ENCODE assay signal across 18 cellular contexts in genomic region chr17:57142925-57143324, GRCh38. TPM values are rescaled to one million over a fixed set of nuclear protein-coding genes. Genes with fewer than 3 reads are reported as not detected.
DNase-seq lines count a peak whose midpoint lies in the region; ATAC-seq and TF ChIP-seq lines count a peak whose summit lies in the region.
"Had no signal": no experiment of that assay in that cellular context is flagged by ENCODE, and none has a peak within 500 bp of the region (broad histone marks: within the 10 kb centered on the region; RNA-seq: fewer than 3 reads in every experiment).

No MANE protein-coding gene starts in this region.

- peak overlapping the region; percentile 0 to 82 (median 34); a peak in 19 of 22 replicates for H3K4me2 ChIP-seq in BLaER1 treated with 17β-estradiol and CSF1 and Interleukin-3, amounts not matched to agents 10 nM and 100 nM
- no peak overlapping the region for H3K4me2 ChIP-seq in parathyroid adenoma (ENCODE audit: low read length)
- H3K4me2 ChIP-seq in mesendoderm (ENCODE audit: low read length) = no peak overlapping the region

- H2BK15ac ChIP-seq in mesendoderm (replicated peaks; ENCODE audit: low read depth) = no peak overlapping the region

- H4K8ac ChIP-seq in mesendoderm (ENCODE audit: low read depth, low read length) = no peak overlapping the region

- WGBS in mesendoderm (ENCODE audit: extremely low coverage, insufficient coverage, low lambda C conversion rate) = no CpG with 5 or more reads among the region's 4 CpGs

- H3K36me3 ChIP-seq in BLaER1 treated with 17β-estradiol and CSF1 and Interleukin-3, amounts not matched to agents 10 nM and 100 nM = no peaks in the 10 kb centered on the region
- H3K36me3 ChIP-seq in MG63 (no peaks in the 10 kb centered on the region), parathyroid adenoma (ENCODE audit: control insufficient read depth, insufficient read depth, low read length) (no peaks in the 10 kb centered on the region), gastrocnemius medialis (no peaks in the 10 kb centered on the region), mesendoderm (ENCODE audit: control insufficient read depth, insufficient read depth, low read length) (no peaks in the 10 kb centered on the region)
- H3K36me3 ChIP-seq: gastroesophageal sphincter had no signal

- peak; percentile 31 for DNase-seq in MG63
- peak; percentile 67 for DNase-seq in fibroblast of villous mesenchyme (ENCODE audit: low read depth)
- DNase-seq in gastrocnemius medialis = no peak
- no peak for DNase-seq in mesendoderm
- DNase-seq: endodermal cell; KG1; NCI-H1092 treated with DMSO at 0.1 percent for 48 hours; NCI-H2107; NCI-H524 treated with DMSO at 0.1 percent for 48 hours; right cardiac atrium; stimulated activated CD4-positive, alpha-beta T cell treated with anti-CD3 and anti-CD28 coated beads, Interleukin-4, amount 100 ng/mL, for 1 hour had no signal

- no peak for TF ChIP-seq POLR2A in gastrocnemius medialis (IDR thresholded peaks at IDR 0.05)

- H2AFZ ChIP-seq in parathyroid adenoma = peak overlapping the region; percentile 4

- 0 out of 22 replicates have a peak, but pooled peaks cover 0 to 4% (median 0%) of the 10 kb centered on the region in 11 experiments for H3K27me3 ChIP-seq in BLaER1 treated with 17β-estradiol and CSF1 and Interleukin-3, amounts not matched to agents 10 nM and 100 nM
- H3K27me3 ChIP-seq in MG63 = no peaks in the 10 kb centered on the region
- H3K27me3 ChIP-seq in parathyroid adenoma (ENCODE audit: control insufficient read depth, insufficient read depth, low read length) = no peaks in the 10 kb centered on the region
- H3K27me3 ChIP-seq in gastrocnemius medialis = no peaks in the 10 kb centered on the region
- H3K27me3 ChIP-seq in mesendoderm (ENCODE audit: insufficient read depth, low read length, poor library complexity) = no peaks in the 10 kb centered on the region
- H3K27me3 ChIP-seq: gastroesophageal sphincter had no signal

- TF ChIP-seq CTCF in fibroblast of villous mesenchyme (IDR thresholded peaks at IDR 0.05; ENCODE audit: insufficient read depth, low read depth, low read length) = no peak
- no peak for TF ChIP-seq CTCF in parathyroid adenoma (IDR thresholded peaks at IDR 0.05)
- TF ChIP-seq CTCF in gastrocnemius medialis (IDR thresholded peaks at IDR 0.05 in 4 of 5, conservative IDR thresholded peaks at IDR 0.05 in 1 of 5) = no peak

- in situ Hi-C loops in gastrocnemius medialis (cut with MboI; ENCODE audit: low sequenced_read_pairs in 4 of 4) = loop anchor here in 2 of 4 donors (25.0 kb wide), 2 partner anchors 594 to 969 kb away; partner anchors contain the start of gene CCDC182 (in 1 of the 2)

- no peak overlapping the region for H2BK5ac ChIP-seq in mesendoderm (ENCODE audit: low read length)

- H3K27ac ChIP-seq in BLaER1 treated with 17β-estradiol and CSF1 and Interleukin-3, amounts not matched to agents 10 nM and 100 nM = no peak overlapping the region
- no peak overlapping the region for H3K27ac ChIP-seq in parathyroid adenoma
- no peak overlapping the region for H3K27ac ChIP-seq in gastrocnemius medialis
- H3K27ac ChIP-seq in mesendoderm (ENCODE audit: low read depth, low read length) = no peak overlapping the region
- H3K27ac ChIP-seq: gastroesophageal sphincter, VCaP had no signal

- no peak overlapping the region for H3K9ac ChIP-seq in BLaER1 treated with 17β-estradiol and CSF1 and Interleukin-3, amounts not matched to agents 10 nM and 100 nM
- H3K9ac ChIP-seq in parathyroid adenoma (no peak overlapping the region), mesendoderm (ENCODE audit: low read length) (no peak overlapping the region)

- H3K4ac ChIP-seq in mesendoderm (ENCODE audit: low read depth, low read length) = no peak overlapping the region

- no peaks in the 10 kb centered on the region for H3K79me1 ChIP-seq in mesendoderm (ENCODE audit: low read length)

- H4K5ac ChIP-seq in mesendoderm (ENCODE audit: low read length) = no peak overlapping the region

- intact Hi-C loops in gastrocnemius medialis (cut with DNase I; ENCODE audit: low total_unique reads) = no loop called here

- H4K20me1 ChIP-seq in BLaER1 treated with 17β-estradiol and CSF1 and Interleukin-3, amounts not matched to agents 10 nM and 100 nM = no peaks in the 10 kb centered on the region

- peaks cover under 1 to 6% (median 4%) of the 10 kb centered on the region in 11 experiments; a peak in 15 of 22 replicates for H3K9me3 ChIP-seq in BLaER1 treated with 17β-estradiol and CSF1 and Interleukin-3, amounts not matched to agents 10 nM and 100 nM (replicated peaks in 1 of 11)
- no peaks in the 10 kb centered on the region for H3K9me3 ChIP-seq in MG63
- H3K9me3 ChIP-seq in parathyroid adenoma (ENCODE audit: control insufficient read depth, low read length) = no peaks in the 10 kb centered on the region
- H3K9me3 ChIP-seq in gastrocnemius medialis = no peaks in the 10 kb centered on the region
- H3K9me3 ChIP-seq: gastroesophageal sphincter had no signal

- H3K23ac ChIP-seq in mesendoderm (ENCODE audit: low read length) = no peak overlapping the region

- no peak overlapping the region for H2BK120ac ChIP-seq in mesendoderm (ENCODE audit: low read depth, low read length)

- no peak overlapping the region for H3K56ac ChIP-seq in mesendoderm (ENCODE audit: low read length)

- no peak for ATAC-seq in gastrocnemius medialis
- ATAC-seq in GM18909 (IDR thresholded peaks at IDR 0.05; ENCODE audit: poor library complexity, unreplicated experiment) = no peak
- no peak for ATAC-seq in HG03095 (IDR thresholded peaks at IDR 0.05; ENCODE audit: unreplicated experiment)
- ATAC-seq: gastroesophageal sphincter, Right ventricle myocardium inferior had no signal

- H3K79me2 ChIP-seq in parathyroid adenoma (no peaks in the 10 kb centered on the region), mesendoderm (ENCODE audit: control insufficient read depth, insufficient read depth, low read length) (no peaks in the 10 kb centered on the region)

- no peak overlapping the region for H2AK5ac ChIP-seq in mesendoderm (ENCODE audit: low read length)

- no peak overlapping the region for H3K18ac ChIP-seq in mesendoderm (ENCODE audit: low read length)

- H3K4me3 ChIP-seq in BLaER1 treated with 17β-estradiol and CSF1 and Interleukin-3, amounts not matched to agents 10 nM and 100 nM = no peak overlapping the region
- H3K4me3 ChIP-seq in MG63 (no peak overlapping the region), fibroblast of villous mesenchyme (ENCODE audit: low read depth, low read length) (no peak overlapping the region), parathyroid adenoma (ENCODE audit: low read depth, low read length) (no peak overlapping the region), gastrocnemius medialis (no peak overlapping the region), mesendoderm (ENCODE audit: low read length) (no peak overlapping the region)
- H3K4me3 ChIP-seq: gastroesophageal sphincter had no signal

- H3K4me1 ChIP-seq in BLaER1 treated with 17β-estradiol and CSF1 and Interleukin-3, amounts not matched to agents 10 nM and 100 nM = peaks cover 15 to 100% (median 92%) of the 10 kb centered on the region in 10 experiments
- H3K4me1 ChIP-seq in parathyroid adenoma (peaks cover 24% of the 10 kb centered on the region), gastrocnemius medialis (peaks cover 0 to 4% of the 10 kb centered on the region in 2 donors), mesendoderm (ENCODE audit: control insufficient read depth, low read depth, low read length) (no peaks in the 10 kb centered on the region)
- H3K4me1 ChIP-seq: gastroesophageal sphincter had no signal

RNA-seq across cellular contexts. Expression of gene AKAP1, which starts 57.9 kb away (rescaled TPM):
- 3.4 and 7.0 TPM in 2 replicates for total RNA-seq in MG63 (2014; rRNA removed; shearing (Covaris generic); ENCODE audit: low replicate concordance)
- total RNA-seq in fibroblast of villous mesenchyme (15.1 and 18.1 TPM in 2 replicates), gastrocnemius medialis (100 to 1,000 TPM in 2 of 4 donors, 10 to 100 TPM in 2; 57.5 to 174 (median 117) TPM)
- polyA plus RNA-seq in mesendoderm (2013, experiment 1 of 2) = 32.9 TPM
- polyA plus RNA-seq in mesendoderm (2013, experiment 2 of 2) = 34.0 TPM

Comparison
In these comparisons a context has a peak if more than half of its experiments do, and no peak if none do; other contexts are left out.
1. H3K4me2 ChIP-seq: peak in BLaER1 treated with 17β-estradiol and CSF1 and Interleukin-3, amounts not matched to agents 10 nM and 100 nM (11 of 11); none in parathyroid adenoma (single experiment) and mesendoderm (single experiment).
2. DNase-seq: peak in MG63 (single experiment) and fibroblast of villous mesenchyme (single experiment); none in gastrocnemius medialis (0 of 2) and mesendoderm (single experiment).